19 cellular contexts compared by ENCODE assay signal in the genomic region with DNA sequence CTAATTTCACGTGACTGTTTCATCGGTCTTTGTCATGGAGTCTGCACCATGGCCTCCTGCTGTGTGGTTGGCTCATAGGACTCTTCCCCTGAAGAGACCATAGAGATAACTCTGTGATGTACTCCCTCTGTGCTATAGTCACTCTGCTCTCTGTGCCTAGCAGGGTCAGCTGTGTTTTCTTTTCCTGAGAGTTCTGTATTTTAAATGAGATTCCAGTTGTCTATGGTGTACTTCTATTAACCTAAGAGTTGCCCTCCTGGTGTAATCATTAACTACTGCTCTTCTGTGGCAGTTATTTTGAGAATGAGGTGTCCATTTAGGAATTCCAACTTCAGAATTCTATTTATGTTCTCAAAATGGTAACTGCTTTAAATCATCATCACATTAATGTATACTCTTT.
"Had no signal": no experiment of that assay in that cellular context is flagged by ENCODE, and none has a peak within 500 bp of the region (broad histone marks: within the 10 kb centered on the region; RNA-seq: fewer than 3 reads in every experiment).

No MANE protein-coding gene starts in this region.

- H3K27me3 Mint-ChIP-seq: progenitor cell of endocrine pancreas had no signal

- H3K27me3 ChIP-seq: neural progenitor cell, sigmoid colon, tibial nerve had no signal

- H3K27ac Mint-ChIP-seq: activated CD8-positive, alpha-beta T cell treated with anti-CD3 and anti-CD28 coated beads, Interleukin-2, amount 10 ng/mL, durations not matched to agents 7 days and 5 days; activated naive CD4-positive, alpha-beta T cell treated with anti-CD3 and anti-CD28 coated beads for 36 hours; activated T-helper 1 cell treated with anti-CD3 and anti-CD28 coated beads, Interleukin-12 subunit alpha, Interleukin-12 subunit beta, Interleukin-2, Interleukin-4 antibody, amounts not matched to agents 30 ng/mL and 10 ng/mL and 1 ng/mL, durations not matched to agents 14 hours and 24 hours and 36 hours; neural progenitor cell; progenitor cell of endocrine pancreas; stimulated activated naive B cell treated with anti-CD40 and anti-IgM and Interleukin-4, amounts not matched to agents 10 μg/mL and 1 μg/mL and 100 μg/mL, for 72 hours had no signal

- H3K4me1 ChIP-seq: left ventricle myocardium inferior, sigmoid colon, tibial nerve had no signal

- H3K4me3 Mint-ChIP-seq: activated CD8-positive, alpha-beta T cell treated with anti-CD3 and anti-CD28 coated beads, Interleukin-2, amount 10 ng/mL, durations not matched to agents 7 days and 5 days; activated naive CD4-positive, alpha-beta T cell treated with anti-CD3 and anti-CD28 coated beads for 36 hours; activated T-helper 1 cell treated with anti-CD3 and anti-CD28 coated beads, Interleukin-12 subunit alpha, Interleukin-12 subunit beta, Interleukin-2, Interleukin-4 antibody, amounts not matched to agents 30 ng/mL and 10 ng/mL and 1 ng/mL, durations not matched to agents 14 hours and 24 hours and 36 hours; neural progenitor cell; stimulated activated naive B cell treated with anti-CD40 and anti-IgM and Interleukin-4, amounts not matched to agents 10 μg/mL and 1 μg/mL and 100 μg/mL, for 72 hours had no signal

- H3K36me3 Mint-ChIP-seq: neural progenitor cell; stimulated activated naive B cell treated with anti-CD40 and anti-IgM and Interleukin-4, amounts not matched to agents 10 μg/mL and 1 μg/mL and 100 μg/mL, for 72 hours had no signal

- DNase-seq: activated CD4-positive, alpha-beta T cell treated with anti-CD3 and anti-CD28 coated beads for 4 hours; activated CD8-positive, alpha-beta memory T cell treated with anti-CD3 and anti-CD28 coated beads, Interleukin-2, amount 50 U/mL, for 48 hours; activated CD8-positive, alpha-beta T cell treated with anti-CD3 and anti-CD28 coated beads, Interleukin-2, amount 10 ng/mL, durations not matched to agents 7 days and 5 days; activated naive CD4-positive, alpha-beta T cell treated with anti-CD3 and anti-CD28 coated beads for 36 hours; central memory CD4-positive, alpha-beta T cell; cortex of kidney; effector memory CD4-positive, alpha-beta T cell; erythroblast; hippocampal formation; left ventricle myocardium inferior; sigmoid colon; stimulated activated CD4-positive, alpha-beta T cell treated with anti-CD3 and anti-CD28 coated beads, Interleukin-2, amount 100 ng/mL, for 24 hours; stimulated activated naive B cell treated with anti-CD40 and anti-IgM and Interleukin-4, amounts not matched to agents 10 μg/mL and 1 μg/mL and 100 μg/mL, for 72 hours; T-helper 1 cell; WERI-Rb-1 had no signal

- H3K9ac ChIP-seq: neural progenitor cell had no signal

- H3K4me3 ChIP-seq: left ventricle myocardium inferior, neural progenitor cell, sigmoid colon, tibial nerve had no signal

- H3K9me3 Mint-ChIP-seq: activated naive CD4-positive, alpha-beta T cell treated with anti-CD3 and anti-CD28 coated beads for 36 hours; activated T-helper 1 cell treated with anti-CD3 and anti-CD28 coated beads, Interleukin-12 subunit alpha, Interleukin-12 subunit beta, Interleukin-2, Interleukin-4 antibody, amounts not matched to agents 30 ng/mL and 10 ng/mL and 1 ng/mL, durations not matched to agents 14 hours and 24 hours and 36 hours; neural progenitor cell; stimulated activated naive B cell treated with anti-CD40 and anti-IgM and Interleukin-4, amounts not matched to agents 10 μg/mL and 1 μg/mL and 100 μg/mL, for 72 hours had no signal

- H3K9me3 ChIP-seq: left ventricle myocardium inferior, sigmoid colon, tibial nerve had no signal

- H2AFZ ChIP-seq: neural progenitor cell had no signal

- H3K36me3 ChIP-seq: left ventricle myocardium inferior, neural progenitor cell, sigmoid colon, tibial nerve, WERI-Rb-1 had no signal

- H3K27ac ChIP-seq: left ventricle myocardium inferior, neural progenitor cell, sigmoid colon, tibial nerve, WERI-Rb-1 had no signal

- ATAC-seq: activated CD8-positive, alpha-beta T cell treated with anti-CD3 and anti-CD28 coated beads, Interleukin-2, amount 10 ng/mL, durations not matched to agents 7 days and 5 days; stimulated activated naive B cell treated with anti-CD40 and anti-IgM and Interleukin-4, amounts not matched to agents 10 μg/mL and 1 μg/mL and 100 μg/mL, for 72 hours had no signal

- H3K4me2 ChIP-seq: neural progenitor cell had no signal
